1 cellular context compared by ENCODE assay signal in genomic region chr17:75109407-75110236, GRCh38.
TF ChIP-seq lines count a peak whose summit lies in the region.

Gene ARMC7 (plus strand): TSS chr17:75109969. CDS start chr17:75110289, 320 bp downstream.

TF ChIP-seq in HepG2, 621 proteins besides CTCF, POLR2A, EP300 and RAD21 (continued from another document and continues in another):
- TF ChIP-seq ZSCAN5A (CRISPR knock-in tag; IDR thresholded peaks at IDR 0.05; ENCODE audit: borderline replicate concordance) (peak; percentile 45; the same call in 1 of the 2 replicates), TMF1 (CRISPR knock-in tag; IDR thresholded peaks at IDR 0.05; ENCODE audit: low read depth) (no peak), NCOA2 (CRISPR knock-in tag; IDR thresholded peaks at IDR 0.05) (0 out of 2 replicates have a peak, but pooled peaks have one; percentile 39), ZNF891 (CRISPR knock-in tag; IDR thresholded peaks at IDR 0.05) (peak; percentile 82; the same call in 1 of the 2 replicates), NFAT5 (CRISPR knock-in tag; IDR thresholded peaks at IDR 0.05) (no peak; the same call in 1 of the 2 replicates), ARID4A (CRISPR knock-in tag; IDR thresholded peaks at IDR 0.05; ENCODE audit: borderline replicate concordance) (peak; percentile 74), HMGA1 (CRISPR knock-in tag; conservative IDR thresholded peaks at IDR 0.05) (no peak), SMARCC2 (IDR thresholded peaks at IDR 0.05) (no peak), AHDC1 (CRISPR knock-in tag; IDR thresholded peaks at IDR 0.05; ENCODE audit: borderline replicate concordance) (no peak; the same call in none of the 2 replicates), PITX1 (CRISPR knock-in tag; IDR thresholded peaks at IDR 0.05) (peak; percentile 69; the same call in 1 of the 2 replicates), ZNF101 (CRISPR knock-in tag; IDR thresholded peaks at IDR 0.05; ENCODE audit: borderline replicate concordance, low read depth) (no peak), FOXM1 (CRISPR knock-in tag; IDR thresholded peaks at IDR 0.05) (0 out of 2 replicates have a peak, but pooled peaks have one; percentile 46), KDM4B (CRISPR knock-in tag; IDR thresholded peaks at IDR 0.05) (no peak), IRF9 (CRISPR knock-in tag; IDR thresholded peaks at IDR 0.05; ENCODE audit: borderline replicate concordance) (no peak), ZSCAN20 (CRISPR knock-in tag; IDR thresholded peaks at IDR 0.05; ENCODE audit: borderline replicate concordance) (no peak), EZH2 (conservative IDR thresholded peaks at IDR 0.05; ENCODE audit: low read depth, low read length) (no peak), REXO4 (CRISPR knock-in tag; IDR thresholded peaks at IDR 0.05; ENCODE audit: borderline replicate concordance) (peak; percentile 41; the same call in 1 of the 2 replicates), TEAD3 (CRISPR knock-in tag; optimal IDR thresholded peaks at IDR 0.05; ENCODE audit: borderline replicate concordance) (peak; percentile 38), PLRG1 (conservative IDR thresholded peaks at IDR 0.05) (no peak), NONO (IDR thresholded peaks at IDR 0.05) (no peak), NONO (CRISPR knock-in tag; conservative IDR thresholded peaks at IDR 0.05) (0 out of 2 replicates have a peak, but pooled peaks have one; percentile 43), ZNF879 (CRISPR knock-in tag; IDR thresholded peaks at IDR 0.05) (0 out of 2 replicates have a peak, but pooled peaks have one; percentile 91), POLR2AphosphoS2 (IDR thresholded peaks at IDR 0.05; ENCODE audit: low read depth, low read length) (no peak), ZNF382 (CRISPR knock-in tag; IDR thresholded peaks at IDR 0.05; ENCODE audit: borderline replicate concordance) (no peak), ZSCAN31 (CRISPR knock-in tag; IDR thresholded peaks at IDR 0.05; ENCODE audit: low read depth) (peak; percentile 90), ERF (CRISPR knock-in tag; IDR thresholded peaks at IDR 0.05) (peak; percentile 74), DBP (CRISPR knock-in tag; IDR thresholded peaks at IDR 0.05; ENCODE audit: not compliant biosample characterization) (no peak), PAWR (CRISPR knock-in tag; IDR thresholded peaks at IDR 0.05; ENCODE audit: borderline replicate concordance) (no peak), SMYD3 (CRISPR knock-in tag; IDR thresholded peaks at IDR 0.05) (no peak), KLF15 (CRISPR knock-in tag; IDR thresholded peaks at IDR 0.05; ENCODE audit: borderline replicate concordance) (no peak), AKAP8 (CRISPR knock-in tag; IDR thresholded peaks at IDR 0.05) (no peak), ZFP90 (CRISPR knock-in tag; IDR thresholded peaks at IDR 0.05; ENCODE audit: borderline replicate concordance) (peak; percentile 54; the same call in 1 of the 2 replicates)
- TF ChIP-seq, protein P1, sequence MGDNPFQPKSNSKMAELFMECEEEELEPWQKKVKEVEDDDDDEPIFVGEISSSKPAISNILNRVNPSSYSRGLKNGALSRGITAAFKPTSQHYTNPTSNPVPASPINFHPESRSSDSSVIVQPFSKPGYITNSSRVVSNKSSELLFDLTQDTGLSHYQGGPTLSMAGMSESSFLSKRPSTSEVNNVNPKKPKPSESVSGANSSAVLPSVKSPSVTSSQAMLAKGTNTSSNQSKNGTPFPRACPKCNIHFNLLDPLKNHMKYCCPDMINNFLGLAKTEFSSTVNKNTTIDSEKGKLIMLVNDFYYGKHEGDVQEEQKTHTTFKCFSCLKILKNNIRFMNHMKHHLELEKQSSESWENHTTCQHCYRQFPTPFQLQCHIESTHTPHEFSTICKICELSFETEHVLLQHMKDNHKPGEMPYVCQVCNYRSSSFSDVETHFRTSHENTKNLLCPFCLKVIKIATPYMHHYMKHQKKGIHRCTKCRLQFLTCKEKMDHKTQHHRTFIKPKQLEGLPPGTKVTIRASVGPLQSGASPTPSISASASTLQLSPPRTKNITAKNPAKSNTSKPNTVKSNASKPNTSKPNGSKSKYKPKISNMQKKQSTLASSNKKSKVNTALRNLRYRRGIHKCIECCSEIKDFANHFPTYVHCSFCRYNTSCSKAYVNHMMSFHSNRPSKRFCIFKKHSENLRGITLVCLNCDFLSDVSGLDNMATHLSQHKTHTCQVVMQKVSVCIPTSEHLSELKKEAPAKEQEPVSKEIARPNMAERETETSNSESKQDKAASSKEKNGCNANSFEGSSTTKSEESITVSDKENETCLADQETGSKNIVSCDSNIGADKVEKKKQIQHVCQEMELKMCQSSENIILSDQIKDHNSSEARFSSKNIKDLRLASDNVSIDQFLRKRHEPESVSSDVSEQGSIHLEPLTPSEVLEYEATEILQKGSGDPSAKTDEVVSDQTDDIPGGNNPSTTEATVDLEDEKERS (CRISPR knock-in tag; IDR thresholded peaks at IDR 0.05) = 0 out of 2 replicates have a peak, but pooled peaks have one; percentile 46
- TF ChIP-seq, protein P2, sequence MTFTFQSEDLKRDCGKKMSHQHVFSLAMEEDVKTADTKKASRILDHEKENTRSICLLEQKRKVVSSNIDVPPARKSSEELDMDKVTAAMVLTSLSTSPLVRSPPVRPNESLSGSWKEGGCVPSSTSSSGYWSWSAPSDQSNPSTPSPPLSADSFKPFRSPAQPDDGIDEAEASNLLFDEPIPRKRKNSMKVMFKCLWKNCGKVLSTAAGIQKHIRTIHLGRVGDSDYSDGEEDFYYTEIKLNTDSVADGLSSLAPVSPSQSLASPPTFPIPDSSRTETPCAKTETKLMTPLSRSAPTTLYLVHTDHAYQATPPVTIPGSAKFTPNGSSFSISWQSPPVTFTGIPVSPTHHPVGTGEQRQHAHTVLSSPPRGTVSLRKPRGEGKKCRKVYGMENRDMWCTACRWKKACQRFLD (CRISPR knock-in tag; IDR thresholded peaks at IDR 0.05; ENCODE audit: borderline replicate concordance) = no peak
